Comparison of ENCODE assay signal across 10 cellular contexts in the genomic region with DNA sequence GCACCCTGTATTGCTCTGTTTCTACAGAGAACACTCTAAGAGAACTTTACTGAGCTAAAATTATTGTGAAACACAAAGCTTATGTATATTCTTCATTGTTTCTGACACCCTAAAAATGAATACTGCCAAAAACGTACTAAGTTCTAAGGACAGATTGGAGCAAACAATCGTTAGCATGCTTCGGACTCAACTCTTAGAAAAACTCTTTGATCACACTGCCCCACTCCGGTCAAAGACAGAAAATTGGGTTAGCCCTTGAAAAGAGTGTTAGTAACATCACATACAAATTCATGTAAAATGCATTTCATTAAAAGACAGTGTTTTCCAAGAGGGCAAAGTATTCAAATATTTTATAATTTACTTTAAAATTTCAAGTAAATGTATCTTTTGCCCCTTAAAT.
A peak's percentile ranks its signal among the peaks of the same experiment; 100 is the strongest.
DNase-seq lines count a peak whose midpoint lies in the region; ATAC-seq, FAIRE-seq and TF ChIP-seq lines count a peak whose summit lies in the region.
"Had no signal": no experiment of that assay in that cellular context is flagged by ENCODE, and none has a peak within 500 bp of the region (broad histone marks: within the 10 kb centered on the region; RNA-seq: fewer than 3 reads in every experiment).

No MANE protein-coding gene starts in this region.

- TF ChIP-seq POLR2A in HepG2 (IDR thresholded peaks at IDR 0.05; ENCODE audit: insufficient read depth in 1 of 2, low read depth in 2 of 2, low read length in 2 of 2): no peak

- POLR2A ChIA-PET in HepG2 (lab: Yijun Ruan, JAX): no interaction called here

- H3K4me3 Mint-ChIP-seq in activated T-cell treated with anti-CD3 and anti-CD28 coated beads, Interleukin-2, amount 50 U/mL, for 72 hours: no peak overlapping the region

- intact Hi-C loops in HepG2 (cut with micrococcal nuclease; ENCODE audit: unreplicated experiment) (loop anchor here (10.0 kb wide), 1 partner anchor 529 kb away; a partner anchor contains a TSS), psoas muscle (cut with DNase I) (loop anchor here in 1 of 2 donors (10.0 kb wide), 1 partner anchor 529 kb away; a partner anchor contains a TSS)

- ATAC-seq in HepG2 (peak; percentile 57; the same call in 2 of the 3 replicates), psoas muscle (no peak), HG03139 (IDR thresholded peaks at IDR 0.05; ENCODE audit: unreplicated experiment) (no peak), GM21381 (IDR thresholded peaks at IDR 0.05; ENCODE audit: unreplicated experiment) (no peak)
- ATAC-seq in activated T-cell treated with anti-CD3 and anti-CD28 coated beads, Interleukin-2, amount 50 U/mL, for 72 hours (replicated peaks in 1 of 2): no peak

- no peak overlapping the region for H3K9ac ChIP-seq in HepG2 (ENCODE audit: insufficient read depth, low read depth, low read length)

- H4K20me1 ChIP-seq in HepG2 (ENCODE audit: insufficient read depth, low read length): no peaks in the 10 kb centered on the region

- peaks cover 0 to 2% of the 10 kb centered on the region in 2 donors for H3K36me3 Mint-ChIP-seq in activated T-cell treated with anti-CD3 and anti-CD28 coated beads, Interleukin-2, amount 50 U/mL, for 72 hours (ENCODE audit: insufficient read depth in 2 of 2)

- TF ChIP-seq EP300 in HepG2 (IDR thresholded peaks at IDR 0.05; ENCODE audit: low read depth in 2 of 2, low read length in 2 of 2) (no peak), HepG2 (CRISPR knock-in tag; IDR thresholded peaks at IDR 0.05; ENCODE audit: borderline replicate concordance) (no peak)

- no peaks in the 10 kb centered on the region for H3K9me3 ChIP-seq in HepG2 (ENCODE audit: low read length)
- peaks cover 8% of the 10 kb centered on the region for H3K9me3 ChIP-seq in psoas muscle

- H3K4me1 Mint-ChIP-seq in activated T-cell treated with anti-CD3 and anti-CD28 coated beads, Interleukin-2, amount 50 U/mL, for 72 hours (ENCODE audit: low read depth): no peaks in the 10 kb centered on the region

- no TSS peak for BruUV-seq in HepG2 (replicated peaks; lab: Mats Ljungman, UMichigan)

- H3K27ac Mint-ChIP-seq in activated T-cell treated with anti-CD3 and anti-CD28 coated beads, Interleukin-2, amount 50 U/mL, for 72 hours: no peak overlapping the region

- H3K27ac ChIP-seq in HepG2 (ENCODE audit: extremely low read length, insufficient read depth, low read length) (no peak overlapping the region), psoas muscle (no peak overlapping the region)

- DNase-seq in AG08395 (ENCODE audit: low spot score): peak; percentile 51
- peak; percentile 16 for DNase-seq in HT-29 (ENCODE audit: low spot score)
- peak; percentile 25 for DNase-seq in astrocyte of the spinal cord (ENCODE audit: low read depth, low spot score)
- DNase-seq in HepG2 (ENCODE audit: low spot score): peak; percentile 13
- no peak for DNase-seq in activated T-cell treated with anti-CD3 and anti-CD28 coated beads, Interleukin-2, amount 50 U/mL, for 72 hours
- no peak for DNase-seq in psoas muscle
- DNase-seq: activated CD8-positive, alpha-beta memory T cell treated with anti-CD3 and anti-CD28 coated beads, Interleukin-2, amount 50 U/mL, for 48 hours; kidney glomerular epithelial cell had no signal

- no peaks in the 10 kb centered on the region for H3K36me3 ChIP-seq in HepG2 (replicated peaks in 1 of 2; ENCODE audit: control insufficient read depth in 1 of 2, insufficient read depth in 2 of 2, low read length in 2 of 2)
- no peaks in the 10 kb centered on the region for H3K36me3 ChIP-seq in psoas muscle (ENCODE audit: insufficient read depth in 1 of 2, low read depth in 1 of 2)

- H3K4me1 ChIP-seq in HepG2 (ENCODE audit: insufficient read depth, low read length) (no peaks in the 10 kb centered on the region), psoas muscle (no peaks in the 10 kb centered on the region)

- H3K4me2 ChIP-seq in HepG2 (ENCODE audit: low read depth, low read length): no peak overlapping the region

- H3K27me3 Mint-ChIP-seq in activated T-cell treated with anti-CD3 and anti-CD28 coated beads, Interleukin-2, amount 50 U/mL, for 72 hours (ENCODE audit: low read depth): peaks cover 8% of the 10 kb centered on the region

- 2% methylated on average over 4 of the region's 4 CpGs for WGBS in HepG2 (ENCODE audit: low lambda C conversion rate)
- 29 to 41% (median 40%) methylated on average over 4 of the region's 4 CpGs for WGBS in psoas muscle, 3 donors

- H3K4me3 ChIP-seq in astrocyte of the spinal cord (ENCODE audit: low read depth, low read length) (no peak overlapping the region), HepG2 (replicated peaks in 1 of 3; ENCODE audit: insufficient read depth in 1 of 3, low read depth in 2 of 3, low read length in 3 of 3) (no peak overlapping the region), psoas muscle (no peak overlapping the region)

- TF ChIP-seq CTCF in astrocyte of the spinal cord (IDR thresholded peaks at IDR 0.05; ENCODE audit: low read depth, low read length) (peak; percentile 19), HepG2 (CRISPR knock-in tag; IDR thresholded peaks at IDR 0.05) (peak; percentile 34), psoas muscle (IDR thresholded peaks at IDR 0.05) (no peak)

- peaks cover 2 to 5% of the 10 kb centered on the region in 2 donors for H3K9me3 Mint-ChIP-seq in activated T-cell treated with anti-CD3 and anti-CD28 coated beads, Interleukin-2, amount 50 U/mL, for 72 hours

- no peak for FAIRE-seq in HepG2 (lab: Jason Lieb, UNC)

- in situ Hi-C loops in astrocyte of the spinal cord (cut with HindIII; ENCODE audit: low sequenced_read_pairs) (no loop called here), HepG2 (cut with HindIII; ENCODE audit: extremely low pct_ligation_motif_present, low pct_unique_long_range_greater_than_20kb) (no loop called here)

- no peak for TF ChIP-seq RAD21 in HepG2 (CRISPR knock-in tag; IDR thresholded peaks at IDR 0.05)

- CTCF ChIA-PET in HepG2 (lab: Yijun Ruan, JAX; ENCODE audit: low intra/inter-chr PET ratio, low total read pairs): no interaction called here

- H2AFZ ChIP-seq in HepG2 (ENCODE audit: low read length): no peak overlapping the region

- H3K79me2 ChIP-seq in HepG2 (ENCODE audit: insufficient read depth, low read length): no peaks in the 10 kb centered on the region

- H3K27me3 ChIP-seq in HepG2 (ENCODE audit: control insufficient read depth in 1 of 2, insufficient read depth in 2 of 2, low read length in 2 of 2): no peaks in the 10 kb centered on the region
- H3K27me3 ChIP-seq in psoas muscle (ENCODE audit: insufficient read depth in 3 of 3, low read length in 2 of 3): no peaks in the 10 kb centered on the region

TF ChIP-seq in HepG2, 621 proteins besides CTCF, POLR2A, EP300 and RAD21:
- TF ChIP-seq TBP (CRISPR knock-in tag; IDR thresholded peaks at IDR 0.05): no peak
- TF ChIP-seq ZIK1 (CRISPR knock-in tag; IDR thresholded peaks at IDR 0.05; ENCODE audit: borderline replicate concordance, low read depth): no peak
- TF ChIP-seq NBN (conservative IDR thresholded peaks at IDR 0.05): no peak
- peak; percentile 38; the same call in 1 of the 2 replicates for TF ChIP-seq STAG1 (CRISPR knock-in tag; IDR thresholded peaks at IDR 0.05)

Comparison
In these comparisons a context has a peak if more than half of its experiments do, and no peak if none do; other contexts are left out.
1. DNase-seq: peak in AG08395 (single experiment), HT-29 (single experiment), astrocyte of the spinal cord (single experiment) and HepG2 (single experiment); none in activated T-cell treated with anti-CD3 and anti-CD28 coated beads, Interleukin-2, amount 50 U/mL, for 72 hours (0 of 2) and psoas muscle (0 of 2).